In the genomic region with DNA sequence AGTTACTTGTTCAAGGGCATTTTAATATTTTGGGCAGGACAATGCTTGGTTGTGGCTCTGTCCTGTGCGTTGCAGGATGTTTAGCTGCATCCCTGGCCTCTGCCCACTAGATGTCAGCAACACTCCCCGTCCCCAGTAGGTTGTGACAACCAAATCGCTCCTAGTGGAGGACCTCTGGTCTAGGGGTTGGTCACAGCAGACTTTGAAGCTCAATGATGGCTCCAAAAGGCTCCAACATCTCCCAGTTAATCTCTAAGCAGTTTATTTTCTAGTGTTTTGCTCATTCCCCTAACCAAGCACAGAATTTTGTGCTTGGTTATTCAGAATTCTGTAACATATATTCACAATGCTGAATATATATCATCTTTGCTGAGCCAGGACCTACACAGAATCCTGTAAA, we compare ENCODE assay signal across 8 cellular contexts.
DNase-seq lines count a peak whose midpoint lies in the region; ATAC-seq and TF ChIP-seq lines count a peak whose summit lies in the region.

No MANE protein-coding gene starts in this region.

- H3K4me3 ChIP-seq in OCI-LY3 (ENCODE audit: low read length) (no peak overlapping the region), fibroblast of lung (replicated peaks in 1 of 4; ENCODE audit: control extremely low read depth in 1 of 4, insufficient read depth in 1 of 4, low read depth in 3 of 4, low read length in 4 of 4) (no peak overlapping the region), neutrophil (ENCODE audit: low read depth in 1 of 2, low read length in 1 of 2) (no peak overlapping the region), aorta (ENCODE audit: low read length in 2 of 2) (no peak overlapping the region)

- H3K4me1 ChIP-seq in OCI-LY3 (ENCODE audit: low read length) = peaks cover 6% of the 10 kb centered on the region; the same call in 1 of the 2 replicates
- no peaks in the 10 kb centered on the region for H3K4me1 ChIP-seq in fibroblast of lung (ENCODE audit: control insufficient read depth, extremely low read depth, insufficient read depth, low read length)
- no peaks in the 10 kb centered on the region for H3K4me1 ChIP-seq in neutrophil (ENCODE audit: control insufficient read depth in 1 of 2, insufficient read depth in 1 of 2, low read depth in 1 of 2, low read length in 1 of 2)
- H3K4me1 ChIP-seq in aorta (ENCODE audit: control insufficient read depth in 1 of 2, insufficient read depth in 2 of 2, low read length in 2 of 2) = no peaks in the 10 kb centered on the region

- ATAC-seq in GM21360 (IDR thresholded peaks at IDR 0.05; ENCODE audit: unreplicated experiment) (peak; percentile 91), HG03565 (IDR thresholded peaks at IDR 0.05; ENCODE audit: unreplicated experiment) (peak; percentile 90), aorta (ENCODE audit: low FRiP score) (peak; percentile 78)

- H3K27me3 ChIP-seq in OCI-LY3 (ENCODE audit: low read depth, low read length) (peaks cover 19% of the 10 kb centered on the region), fibroblast of lung (ENCODE audit: control insufficient read depth, insufficient read depth, low read length) (peaks cover 22% of the 10 kb centered on the region), neutrophil (peaks cover 41% of the 10 kb centered on the region), aorta (ENCODE audit: control insufficient read depth in 1 of 2, insufficient read depth in 2 of 2, low read length in 1 of 2) (no peaks in the 10 kb centered on the region)

- H2AFZ ChIP-seq in OCI-LY3 (ENCODE audit: low read depth, low read length) = peak overlapping the region; percentile 74
- no peak overlapping the region for H2AFZ ChIP-seq in fibroblast of lung (ENCODE audit: low read length)

- H3K9ac ChIP-seq in OCI-LY3 (ENCODE audit: low read length) = no peak overlapping the region
- no peak overlapping the region for H3K9ac ChIP-seq in fibroblast of lung (ENCODE audit: insufficient read depth, low read length)

- intact Hi-C loops in aorta (cut with DNase I) = no loop called here

- TF ChIP-seq CTCF in OCI-LY3 (IDR thresholded peaks at IDR 0.05; ENCODE audit: low read depth, low read length) (peak; percentile 84), fibroblast of lung (conservative IDR thresholded peaks at IDR 0.05 in 1 of 2, IDR thresholded peaks at IDR 0.05 in 1 of 2; ENCODE audit: low read depth in 1 of 2, low read length in 2 of 2) (peak; percentile 94 to 96), neutrophil (IDR thresholded peaks at IDR 0.05) (peak; percentile 73)

- H3K79me2 ChIP-seq in OCI-LY3 (ENCODE audit: low read length) = no peaks in the 10 kb centered on the region
- H3K79me2 ChIP-seq in fibroblast of lung (ENCODE audit: control insufficient read depth, insufficient read depth, low read length) = no peaks in the 10 kb centered on the region

- H4K20me1 ChIP-seq in OCI-LY3 (ENCODE audit: insufficient read depth, low read length) (no peaks in the 10 kb centered on the region), fibroblast of lung (ENCODE audit: control insufficient read depth, extremely low read depth, insufficient read depth, low read length) (no peaks in the 10 kb centered on the region)

- WGBS in aorta, 2 donors = 0 to 3% methylated on average over 3 of the region's 3 CpGs

- peak overlapping the region; percentile 24 for H3K4me2 ChIP-seq in OCI-LY3 (ENCODE audit: low read length)
- H3K4me2 ChIP-seq in fibroblast of lung (ENCODE audit: extremely low read depth, insufficient read depth, low read length) = no peak overlapping the region

- no peaks in the 10 kb centered on the region for H3K36me3 ChIP-seq in OCI-LY3 (replicated peaks; ENCODE audit: low read depth, low read length)
- H3K36me3 ChIP-seq in fibroblast of lung (ENCODE audit: control insufficient read depth, insufficient read depth, low read length) = no peaks in the 10 kb centered on the region
- H3K36me3 ChIP-seq in neutrophil = no peaks in the 10 kb centered on the region
- H3K36me3 ChIP-seq in aorta (ENCODE audit: control insufficient read depth in 1 of 2, insufficient read depth in 2 of 2, low read length in 1 of 2) = no peaks in the 10 kb centered on the region

- DNase-seq in DMS79 treated with DMSO at 0.1 percent for 48 hours (lab: John Stamatoyannopoulos, UW) (peak; percentile 56), fibroblast of lung (ENCODE audit: low read depth in 2 of 2) (peak; percentile 50 to 56), aorta (no peak)
- peak; percentile 65 for DNase-seq in activated T-cell treated with anti-CD3 and anti-CD28 coated beads, Interleukin-2, amount 50 U/mL, for 1 hour

- H3K9me3 ChIP-seq in OCI-LY3 (ENCODE audit: insufficient read depth, low read length) (no peaks in the 10 kb centered on the region), fibroblast of lung (ENCODE audit: control insufficient read depth, insufficient read depth, low read depth, low read length) (no peaks in the 10 kb centered on the region), neutrophil (no peaks in the 10 kb centered on the region), aorta (ENCODE audit: control insufficient read depth, low read length) (no peaks in the 10 kb centered on the region)

- H3K27ac ChIP-seq in OCI-LY3 (ENCODE audit: low read length) (no peak overlapping the region), fibroblast of lung (ENCODE audit: insufficient read depth, low read length) (no peak overlapping the region), neutrophil (no peak overlapping the region), aorta (ENCODE audit: low read depth in 1 of 2, low read length in 2 of 2) (no peak overlapping the region)

Comparison
In these comparisons a context has a peak if more than half of its experiments do, and no peak if none do; other contexts are left out.
1. DNase-seq: peak in DMS79 treated with DMSO at 0.1 percent for 48 hours (single experiment), activated T-cell treated with anti-CD3 and anti-CD28 coated beads, Interleukin-2, amount 50 U/mL, for 1 hour (single experiment) and fibroblast of lung (2 of 2); none in aorta (0 of 2).
2. Peak in every context shown above with its lines, with median percentiles within 50 percentile points of each other: ATAC-seq and CTCF ChIP-seq.